ENCODE assay signal across 23 cellular contexts in the genomic region with DNA sequence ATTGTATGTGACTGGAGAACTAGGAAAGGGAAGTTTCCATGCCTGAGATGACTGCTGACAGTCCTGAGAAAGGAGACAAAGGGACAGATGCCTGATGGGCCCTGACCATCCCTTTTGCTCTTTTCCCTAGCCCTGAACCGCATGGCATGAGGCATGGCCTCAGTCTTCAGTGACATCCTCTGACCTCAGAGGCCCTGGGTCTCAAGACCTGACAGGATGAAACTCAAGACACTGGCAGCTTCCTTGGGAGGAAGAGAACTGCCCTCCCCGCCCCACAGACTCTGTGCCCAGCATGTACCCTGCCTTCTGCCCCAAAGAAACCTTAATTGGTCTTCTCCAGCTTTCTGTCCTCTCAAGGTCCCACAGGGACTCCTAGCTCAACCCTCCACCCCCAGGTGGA.
"Had no signal": no experiment of that assay in that cellular context is flagged by ENCODE, and none has a peak within 500 bp of the region (broad histone marks: within the 10 kb centered on the region; RNA-seq: fewer than 3 reads in every experiment).

No MANE protein-coding gene starts in this region.

- H3K27me3 ChIP-seq: gastroesophageal sphincter, neural progenitor cell, sigmoid colon, stomach, transverse colon had no signal

- H3K4me1 ChIP-seq: neural progenitor cell, sigmoid colon, transverse colon had no signal

- H3K9me3 ChIP-seq: sigmoid colon, stomach, transverse colon had no signal

- H3K4me2 ChIP-seq: neural progenitor cell had no signal

- H3K27ac ChIP-seq: neural progenitor cell, sigmoid colon, transverse colon had no signal

- ATAC-seq: effector memory CD8-positive, alpha-beta T cell; natural killer cell; stimulated activated effector memory CD8-positive, alpha-beta T cell treated with anti-CD3 and anti-CD28 coated beads, Interleukin-12 subunit alpha, Interleukin-12 subunit beta, amount 100 ng/mL, for 72 hours; T-helper 17 cell had no signal

- DNase-seq: activated CD4-positive, alpha-beta memory T cell treated with anti-CD3 and anti-CD28 coated beads for 36 hours; activated CD4-positive, alpha-beta T cell treated with anti-CD3 and anti-CD28 coated beads, Interleukin-2, amount 10 ng/mL, durations not matched to agents 24 days and 14 days; activated CD4-positive, CD25-positive, alpha-beta regulatory T cell treated with anti-CD3 and anti-CD28 coated beads, Interleukin-2, amount 50 U/mL, for 72 hours; activated CD8-positive, alpha-beta memory T cell treated with anti-CD3 and anti-CD28 coated beads, Interleukin-2, amount 50 U/mL, for 48 hours; activated gamma-delta T cell; activated naive CD4-positive, alpha-beta T cell treated with anti-CD3 and anti-CD28 coated beads, Interleukin-2, amount 50 U/mL, for 16 hours; activated T-cell treated with anti-CD3 and anti-CD28 coated beads, Interleukin-2, amount 50 U/mL, for 24 hours; amniotic stem cell; cortex of kidney; effector memory CD8-positive, alpha-beta T cell; hippocampal formation; kidney; natural killer cell; sigmoid colon; small intestine; stimulated activated CD4-positive, alpha-beta T cell treated with anti-CD3 and anti-CD28 coated beads, Interleukin-4, amount 100 ng/mL, for 24 hours; T-helper 17 cell; T1000; transverse colon had no signal

- H2AFZ ChIP-seq: neural progenitor cell had no signal

- H3K4me3 ChIP-seq: gastroesophageal sphincter, neural progenitor cell, sigmoid colon, stomach, transverse colon had no signal

- H3K36me3 ChIP-seq: gastroesophageal sphincter, neural progenitor cell, sigmoid colon, stomach, transverse colon had no signal

- H3K9ac ChIP-seq: neural progenitor cell had no signal
